Comparison of ENCODE assay signal across 23 cellular contexts in genomic region chr5:131022811-131023210, GRCh38.
"Had no signal": no experiment of that assay in that cellular context is flagged by ENCODE, and none has a peak within 500 bp of the region (broad histone marks: within the 10 kb centered on the region; RNA-seq: fewer than 3 reads in every experiment).

No MANE protein-coding gene starts in this region.

- ATAC-seq: activated CD4-positive, alpha-beta T cell treated with anti-CD3 and anti-CD28 coated beads for 36 hours; activated CD8-positive, alpha-beta T cell treated with anti-CD3 and anti-CD28 coated beads for 36 hours had no signal

- H3K27me3 Mint-ChIP-seq: activated CD4-positive, alpha-beta T cell treated with anti-CD3 and anti-CD28 coated beads for 36 hours; activated CD8-positive, alpha-beta T cell treated with anti-CD3 and anti-CD28 coated beads for 36 hours; activated naive CD4-positive, alpha-beta T cell treated with anti-CD3 and anti-CD28 coated beads, Interleukin-2, amount 50 U/mL, for 24 hours; brain had no signal

- H3K4me3 ChIP-seq: Peyer's patch, SJCRH30 had no signal

- H3K9me3 ChIP-seq: Peyer's patch, SJCRH30, SK-N-SH had no signal

- DNase-seq: activated CD4-positive, alpha-beta T cell treated with anti-CD3 and anti-CD28 coated beads for 36 hours; activated CD8-positive, alpha-beta memory T cell treated with anti-CD3 and anti-CD28 coated beads, Interleukin-2, amount 50 U/mL, for 4 hours; activated CD8-positive, alpha-beta T cell treated with anti-CD3 and anti-CD28 coated beads for 36 hours; amniotic stem cell; Kasumi-1; KBM-7; NCI-H1048; NCI-H146; NCI-H1930; NCI-H345; NCI-H526; NCI-H774; NK-92 treated with Interleukin-12 subunit alpha and Interleukin-12 subunit beta, amount 100 ng/mL, for 24 hours; Peyer's patch; Right ventricle myocardium superior; SJCRH30; SK-N-SH; T-helper 1 cell had no signal

- H3K4me1 ChIP-seq: Peyer's patch, SJCRH30 had no signal

- H3K27me3 ChIP-seq: Peyer's patch, SJCRH30 had no signal

- H3K27ac ChIP-seq: Peyer's patch, RWPE1, SJCRH30, VCaP had no signal

- H3K36me3 Mint-ChIP-seq: brain had no signal

- H3K9me3 Mint-ChIP-seq: activated naive CD4-positive, alpha-beta T cell treated with anti-CD3 and anti-CD28 coated beads, Interleukin-2, amount 50 U/mL, for 24 hours; central memory CD8-positive, alpha-beta T cell had no signal

- H3K4me1 Mint-ChIP-seq: activated CD4-positive, alpha-beta T cell treated with anti-CD3 and anti-CD28 coated beads for 36 hours; brain; central memory CD8-positive, alpha-beta T cell had no signal

- H3K4me3 Mint-ChIP-seq: activated CD4-positive, alpha-beta T cell treated with anti-CD3 and anti-CD28 coated beads for 36 hours; activated CD8-positive, alpha-beta T cell treated with anti-CD3 and anti-CD28 coated beads for 36 hours; activated naive CD4-positive, alpha-beta T cell treated with anti-CD3 and anti-CD28 coated beads, Interleukin-2, amount 50 U/mL, for 24 hours; brain; central memory CD8-positive, alpha-beta T cell had no signal

- H3K36me3 ChIP-seq: Peyer's patch, SJCRH30 had no signal

- H3K27ac Mint-ChIP-seq: activated CD4-positive, alpha-beta T cell treated with anti-CD3 and anti-CD28 coated beads for 36 hours; activated CD8-positive, alpha-beta T cell treated with anti-CD3 and anti-CD28 coated beads for 36 hours; activated naive CD4-positive, alpha-beta T cell treated with anti-CD3 and anti-CD28 coated beads, Interleukin-2, amount 50 U/mL, for 24 hours; brain had no signal
